14 cellular contexts compared by ENCODE assay signal in genomic region chr12:62767506-62767905, GRCh38.
DNase-seq lines count a peak whose midpoint lies in the region; ATAC-seq and TF ChIP-seq lines count a peak whose summit lies in the region.
"Had no signal": no experiment of that assay in that cellular context is flagged by ENCODE, and none has a peak within 500 bp of the region (broad histone marks: within the 10 kb centered on the region; RNA-seq: fewer than 3 reads in every experiment).

No MANE protein-coding gene starts in this region.

- H3K9me2 ChIP-seq in PC-9 (ENCODE audit: insufficient read depth), result no peaks in the 10 kb centered on the region

- intact Hi-C loops in PC-9 (cut with micrococcal nuclease; ENCODE audit: unreplicated experiment), result no loop called here
- intact Hi-C loops in mammary epithelial cell (cut with micrococcal nuclease), result no loop called here

- no peaks in the 10 kb centered on the region for H3K27me3 ChIP-seq in PC-9 (ENCODE audit: insufficient read depth, low read depth)
- H3K27me3 ChIP-seq in mammary epithelial cell (ENCODE audit: insufficient read depth, low read length), result no peaks in the 10 kb centered on the region

- H3K4me2 ChIP-seq in PC-9 (peak overlapping the region; percentile 43), mammary epithelial cell (ENCODE audit: insufficient read depth, low read depth, low read length) (peak overlapping the region; percentile 26)

- H3K9me3 ChIP-seq in PC-9 (ENCODE audit: insufficient read depth, low read depth), result no peaks in the 10 kb centered on the region
- H3K9me3 ChIP-seq in mammary epithelial cell (replicated peaks; ENCODE audit: insufficient read depth, low read length), result no peaks in the 10 kb centered on the region
- H3K9me3 ChIP-seq: psoas muscle, thoracic aorta had no signal

- ATAC-seq in GM19351 (IDR thresholded peaks at IDR 0.05; ENCODE audit: unreplicated experiment), result no peak
- no peak for ATAC-seq in GM21576 (IDR thresholded peaks at IDR 0.05; ENCODE audit: unreplicated experiment)
- ATAC-seq: activated CD8-positive, alpha-beta T cell treated with anti-CD3 and anti-CD28 coated beads, Interleukin-2, amount 10 ng/mL, durations not matched to agents 7 days and 5 days; psoas muscle had no signal

- POLR2A ChIA-PET in PC-9 (lab: Charles Lee; ENCODE audit: unreplicated experiment), result interaction anchor here (0.6 kb wide), 1 partner anchor 17 kb away, joined by 10 read pairs; no protein-coding TSS in a partner anchor

- H2AFZ ChIP-seq in PC-9, result peak overlapping the region; percentile 44; the same call in 1 of the 2 replicates
- peak overlapping the region; percentile 68 for H2AFZ ChIP-seq in mammary epithelial cell (ENCODE audit: low read depth, low read length)

- no TSS peak for BruUV-seq in PC-9 (replicated peaks; lab: Mats Ljungman, UMichigan)
- no TSS peak for BruUV-seq in mammary epithelial cell (replicated peaks; lab: Mats Ljungman, UMichigan)

- H3K36me3 ChIP-seq in PC-9 (ENCODE audit: low read depth) (no peaks in the 10 kb centered on the region), mammary epithelial cell (ENCODE audit: insufficient read depth, low read length) (no peaks in the 10 kb centered on the region)
- H3K36me3 ChIP-seq: thoracic aorta had no signal

- H3K4me3 ChIP-seq in PC-9, result no peak overlapping the region
- H3K4me3 ChIP-seq in mammary epithelial cell (replicated peaks in 1 of 3; ENCODE audit: insufficient read depth in 1 of 3, low read depth in 2 of 3, low read length in 3 of 3), result no peak overlapping the region
- H3K4me3 ChIP-seq: psoas muscle, SK-N-MC, thoracic aorta had no signal

- CTCF ChIA-PET in PC-9 (lab: Charles Lee) (no interaction called here), mammary epithelial cell (lab: Charles Lee; ENCODE audit: low non-redundant PET) (no interaction called here)

- in situ Hi-C loops in mammary epithelial cell (cut with MboI; ENCODE audit: low sequenced_read_pairs in 2 of 2), result no loop called here

- H3F3A ChIP-seq in PC-9 (ENCODE audit: insufficient read depth, low read depth), result peaks cover 9% of the 10 kb centered on the region

- H4K20me1 ChIP-seq in PC-9 (ENCODE audit: insufficient read depth) (no peaks in the 10 kb centered on the region), mammary epithelial cell (ENCODE audit: insufficient read depth, low read length) (no peaks in the 10 kb centered on the region)

- TF ChIP-seq CTCF in PC-9 (conservative IDR thresholded peaks at IDR 0.05), result no peak
- no peak for TF ChIP-seq CTCF in mammary epithelial cell (conservative IDR thresholded peaks at IDR 0.05 in 1 of 2, IDR thresholded peaks at IDR 0.05 in 1 of 2; ENCODE audit: extremely low read depth in 1 of 2, insufficient read depth in 1 of 2, low read depth in 1 of 2, low read length in 2 of 2)

- peak overlapping the region; percentile 38 for H3K27ac ChIP-seq in PC-9
- no peak overlapping the region for H3K27ac ChIP-seq in mammary epithelial cell (ENCODE audit: insufficient read depth, low read depth, low read length)
- H3K27ac ChIP-seq: psoas muscle, SK-N-MC, thoracic aorta had no signal

- DNase-seq in EL (peak; percentile 69), PC-9 (peak; percentile 20 to 58), mammary epithelial cell (peak; percentile 20), myocyte (ENCODE audit: low read depth) (peak; percentile 70), T-helper 2 cell (no peak), OCI-M2 (lab: John Stamatoyannopoulos, UW; ENCODE audit: unreplicated experiment) (no peak)
- DNase-seq: activated CD8-positive, alpha-beta T cell treated with anti-CD3 and anti-CD28 coated beads, Interleukin-2, amount 10 ng/mL, durations not matched to agents 7 days and 5 days; C1 segment of cervical spinal cord; NCI-H2171; psoas muscle had no signal

- WGBS in mammary epithelial cell (ENCODE audit: low coverage, missing lambda C conversion rate), result 41% methylated on average over 5 of the region's 5 CpGs

- no peak overlapping the region for H3K9ac ChIP-seq in mammary epithelial cell (ENCODE audit: insufficient read depth, low read length)

- peaks cover 45% of the 10 kb centered on the region for H3K4me1 ChIP-seq in PC-9 (replicated peaks; ENCODE audit: insufficient read depth)
- peaks cover 14% of the 10 kb centered on the region for H3K4me1 ChIP-seq in mammary epithelial cell (ENCODE audit: insufficient read depth, low read length)

- dilution Hi-C loops in mammary epithelial cell (cut with HindIII; ENCODE audit: low sequenced_read_pairs), result no loop called here

- 0 out of 2 replicates have a peak, but pooled peaks cover 6% of the 10 kb centered on the region for H3K79me2 ChIP-seq in PC-9 (ENCODE audit: low read depth)
- H3K79me2 ChIP-seq in mammary epithelial cell (ENCODE audit: insufficient read depth, low read length), result no peaks in the 10 kb centered on the region

Comparison
In these comparisons a context has a peak if more than half of its experiments do, and no peak if none do; other contexts are left out.
1. DNase-seq: peak in EL (single experiment), PC-9 (2 of 2), mammary epithelial cell (single experiment) and myocyte (single experiment); none in T-helper 2 cell (0 of 5) and OCI-M2 (single experiment).